18 cellular contexts compared by ENCODE assay signal in the genomic region with DNA sequence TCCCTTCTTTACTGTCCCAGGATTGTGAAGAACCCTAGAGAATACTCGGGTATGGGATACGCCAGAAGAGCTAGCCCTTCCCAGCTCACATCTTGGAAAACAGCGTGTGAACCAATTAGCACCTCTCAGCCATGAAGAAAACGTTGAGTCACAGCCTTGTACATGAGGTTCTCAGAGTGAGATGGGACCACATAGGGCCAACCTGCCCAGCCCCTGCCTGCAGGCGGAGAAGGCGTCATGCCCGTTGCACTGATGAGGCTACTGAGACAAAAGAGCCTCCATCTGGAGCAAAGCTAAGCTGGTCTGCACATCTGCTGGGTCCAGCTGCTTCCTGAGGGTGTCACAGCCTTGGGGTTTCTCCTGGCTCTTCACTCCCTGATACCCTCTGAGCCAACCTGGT.
"Had no signal": no experiment of that assay in that cellular context is flagged by ENCODE, and none has a peak within 500 bp of the region (broad histone marks: within the 10 kb centered on the region; RNA-seq: fewer than 3 reads in every experiment).

No MANE protein-coding gene starts in this region.

- ATAC-seq: esophagus mucosa; gastrocnemius medialis; lower lobe of right lung; psoas muscle; right lobe of liver; stimulated activated memory B cell treated with anti-CD40 and anti-IgM and Interleukin-4, amounts not matched to agents 10 μg/mL and 1 μg/mL and 100 μg/mL, for 72 hours had no signal

- H3K9me3 Mint-ChIP-seq: immature natural killer cell; memory B cell; mesothelial cell of epicardium; stimulated activated naive CD8-positive, alpha-beta T cell treated with anti-CD3 and anti-CD28 coated beads, Interleukin-15, Interleukin-2, amounts not matched to agents 100 ng/mL and 50 ng/mL, for 24 hours had no signal

- H3K27ac ChIP-seq: gastrocnemius medialis, left ventricle myocardium inferior, lower lobe of right lung, neutrophil, psoas muscle, right lobe of liver, tibial artery, upper lobe of left lung, uterus had no signal

- H3K4me1 Mint-ChIP-seq: mesothelial cell of epicardium had no signal

- DNase-seq: effector memory CD4-positive, alpha-beta T cell; gastrocnemius medialis; immature natural killer cell; left ventricle myocardium inferior; lower lobe of right lung; psoas muscle; retina; right lobe of liver; stimulated activated CD4-positive, alpha-beta T cell treated with anti-CD3 and anti-CD28 coated beads, Interleukin-4, amount 100 ng/mL, for 24 hours; tibial artery; upper lobe of left lung; uterus had no signal

- H3K36me3 ChIP-seq: gastrocnemius medialis, left ventricle myocardium inferior, lower lobe of right lung, neutrophil, right lobe of liver, tibial artery, upper lobe of left lung, uterus had no signal

- H3K4me3 ChIP-seq: gastrocnemius medialis, left ventricle myocardium inferior, lower lobe of right lung, psoas muscle, right lobe of liver, tibial artery, upper lobe of left lung, uterus had no signal

- H3K4me1 ChIP-seq: gastrocnemius medialis, left ventricle myocardium inferior, lower lobe of right lung, psoas muscle, right lobe of liver, upper lobe of left lung, uterus had no signal

- H3K4me3 Mint-ChIP-seq: immature natural killer cell; memory B cell; mesothelial cell of epicardium; stimulated activated memory B cell treated with anti-CD40 and anti-IgM and Interleukin-4, amounts not matched to agents 10 μg/mL and 1 μg/mL and 100 μg/mL, for 72 hours; stimulated activated naive CD8-positive, alpha-beta T cell treated with anti-CD3 and anti-CD28 coated beads, Interleukin-15, Interleukin-2, amounts not matched to agents 100 ng/mL and 50 ng/mL, for 24 hours had no signal

- H3K9me3 ChIP-seq: gastrocnemius medialis, left ventricle myocardium inferior, lower lobe of right lung, neutrophil, psoas muscle, right lobe of liver, tibial artery, upper lobe of left lung, uterus had no signal

- H3K27me3 Mint-ChIP-seq: memory B cell; stimulated activated memory B cell treated with anti-CD40 and anti-IgM and Interleukin-4, amounts not matched to agents 10 μg/mL and 1 μg/mL and 100 μg/mL, for 72 hours; stimulated activated naive CD8-positive, alpha-beta T cell treated with anti-CD3 and anti-CD28 coated beads, Interleukin-15, Interleukin-2, amounts not matched to agents 100 ng/mL and 50 ng/mL, for 24 hours had no signal

- H3K27ac Mint-ChIP-seq: mesothelial cell of epicardium; stimulated activated naive CD8-positive, alpha-beta T cell treated with anti-CD3 and anti-CD28 coated beads, Interleukin-15, Interleukin-2, amounts not matched to agents 100 ng/mL and 50 ng/mL, for 24 hours had no signal

- H3K36me3 Mint-ChIP-seq: immature natural killer cell; memory B cell; mesothelial cell of epicardium; stimulated activated memory B cell treated with anti-CD40 and anti-IgM and Interleukin-4, amounts not matched to agents 10 μg/mL and 1 μg/mL and 100 μg/mL, for 72 hours had no signal

- H3K27me3 ChIP-seq: gastrocnemius medialis, neutrophil, right lobe of liver, tibial artery, upper lobe of left lung, uterus had no signal
